12 cellular contexts compared by ENCODE assay signal in the genomic region with DNA sequence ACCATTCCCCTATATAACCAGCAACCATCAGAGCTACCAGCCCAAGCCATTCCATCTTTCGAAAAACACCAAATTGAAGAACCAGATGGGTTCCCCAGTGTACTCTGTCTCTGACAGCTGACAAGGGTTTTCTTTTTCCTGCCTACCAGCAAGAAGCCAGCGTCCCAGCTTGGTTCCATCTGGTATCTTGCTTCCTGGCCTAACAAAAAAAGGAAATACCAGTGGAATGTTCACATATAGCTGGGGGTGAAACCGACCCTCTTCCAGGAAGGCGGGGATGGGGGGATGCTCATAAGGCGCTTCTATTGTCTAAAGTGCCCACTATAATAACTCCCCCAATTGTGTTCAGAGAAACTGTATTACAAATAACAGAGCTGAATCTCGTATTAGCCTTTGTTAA.
DNase-seq lines count a peak whose midpoint lies in the region; ATAC-seq and TF ChIP-seq lines count a peak whose summit lies in the region.
"Had no signal": no experiment of that assay in that cellular context is flagged by ENCODE, and none has a peak within 500 bp of the region (broad histone marks: within the 10 kb centered on the region; RNA-seq: fewer than 3 reads in every experiment).

No MANE protein-coding gene starts in this region.

- peak overlapping the region; percentile 92 for H3K27ac Mint-ChIP-seq in endothelial cell (ENCODE audit: unreplicated experiment)
- H3K27ac Mint-ChIP-seq in stimulated activated memory B cell treated with anti-CD40 and anti-IgM and Interleukin-4, amounts not matched to agents 10 μg/mL and 1 μg/mL and 100 μg/mL, for 72 hours, result no peak overlapping the region
- H3K27ac Mint-ChIP-seq: CD14-positive monocyte; CD8-positive, alpha-beta memory T cell had no signal

- H3K4me1 Mint-ChIP-seq in endothelial cell (ENCODE audit: unreplicated experiment), result peaks cover 55% of the 10 kb centered on the region
- H3K4me1 Mint-ChIP-seq in stimulated activated memory B cell treated with anti-CD40 and anti-IgM and Interleukin-4, amounts not matched to agents 10 μg/mL and 1 μg/mL and 100 μg/mL, for 72 hours, result no peaks in the 10 kb centered on the region
- H3K4me1 Mint-ChIP-seq: CD14-positive monocyte; CD8-positive, alpha-beta memory T cell had no signal

- DNase-seq in NCI-H1694 (lab: John Stamatoyannopoulos, UW) (peak; percentile 50), NCI-H2171 treated with DMSO at 0.1 percent for 48 hours (lab: John Stamatoyannopoulos, UW) (peak; percentile 96), endothelial cell (ENCODE audit: low spot score) (peak; percentile 41), lung microvascular endothelial cell (ENCODE audit: low read depth in 2 of 2) (peak; percentile 30 to 82), AG20443 (ENCODE audit: low spot score) (no peak), NCI-H1436 treated with DMSO at 0.1 percent for 48 hours (lab: John Stamatoyannopoulos, UW) (no peak)
- DNase-seq: Caco-2; CD8-positive, alpha-beta memory T cell; GOT3 had no signal

- no peak for TF ChIP-seq CTCF in endothelial cell (IDR thresholded peaks at IDR 0.05; ENCODE audit: unreplicated experiment)

- peaks cover 20% of the 10 kb centered on the region for H3K36me3 Mint-ChIP-seq in endothelial cell (ENCODE audit: low read depth, unreplicated experiment)
- no peaks in the 10 kb centered on the region for H3K36me3 Mint-ChIP-seq in stimulated activated memory B cell treated with anti-CD40 and anti-IgM and Interleukin-4, amounts not matched to agents 10 μg/mL and 1 μg/mL and 100 μg/mL, for 72 hours
- H3K36me3 Mint-ChIP-seq: CD8-positive, alpha-beta memory T cell had no signal

- H3K9me3 Mint-ChIP-seq in endothelial cell (ENCODE audit: unreplicated experiment), result no peaks in the 10 kb centered on the region
- peaks cover 5% of the 10 kb centered on the region for H3K9me3 Mint-ChIP-seq in stimulated activated memory B cell treated with anti-CD40 and anti-IgM and Interleukin-4, amounts not matched to agents 10 μg/mL and 1 μg/mL and 100 μg/mL, for 72 hours

- peaks cover 2% of the 10 kb centered on the region for H3K27me3 Mint-ChIP-seq in endothelial cell (ENCODE audit: unreplicated experiment)
- H3K27me3 Mint-ChIP-seq in stimulated activated memory B cell treated with anti-CD40 and anti-IgM and Interleukin-4, amounts not matched to agents 10 μg/mL and 1 μg/mL and 100 μg/mL, for 72 hours, result peaks cover 6% of the 10 kb centered on the region

- no peak overlapping the region for H3K4me3 Mint-ChIP-seq in endothelial cell (ENCODE audit: unreplicated experiment)
- H3K4me3 Mint-ChIP-seq in stimulated activated memory B cell treated with anti-CD40 and anti-IgM and Interleukin-4, amounts not matched to agents 10 μg/mL and 1 μg/mL and 100 μg/mL, for 72 hours, result no peak overlapping the region
- H3K4me3 Mint-ChIP-seq: CD14-positive monocyte; CD8-positive, alpha-beta memory T cell had no signal

- no peak for ATAC-seq in stimulated activated memory B cell treated with anti-CD40 and anti-IgM and Interleukin-4, amounts not matched to agents 10 μg/mL and 1 μg/mL and 100 μg/mL, for 72 hours
- ATAC-seq: HepG2 had no signal

Comparison
In these comparisons a context has a peak if more than half of its experiments do, and no peak if none do; other contexts are left out.
1. DNase-seq: peak in NCI-H1694 (single experiment), NCI-H2171 treated with DMSO at 0.1 percent for 48 hours (single experiment), endothelial cell (single experiment) and lung microvascular endothelial cell (2 of 2); none in AG20443 (single experiment) and NCI-H1436 treated with DMSO at 0.1 percent for 48 hours (single experiment).